2 cellular contexts compared by ENCODE assay signal in the genomic region with DNA sequence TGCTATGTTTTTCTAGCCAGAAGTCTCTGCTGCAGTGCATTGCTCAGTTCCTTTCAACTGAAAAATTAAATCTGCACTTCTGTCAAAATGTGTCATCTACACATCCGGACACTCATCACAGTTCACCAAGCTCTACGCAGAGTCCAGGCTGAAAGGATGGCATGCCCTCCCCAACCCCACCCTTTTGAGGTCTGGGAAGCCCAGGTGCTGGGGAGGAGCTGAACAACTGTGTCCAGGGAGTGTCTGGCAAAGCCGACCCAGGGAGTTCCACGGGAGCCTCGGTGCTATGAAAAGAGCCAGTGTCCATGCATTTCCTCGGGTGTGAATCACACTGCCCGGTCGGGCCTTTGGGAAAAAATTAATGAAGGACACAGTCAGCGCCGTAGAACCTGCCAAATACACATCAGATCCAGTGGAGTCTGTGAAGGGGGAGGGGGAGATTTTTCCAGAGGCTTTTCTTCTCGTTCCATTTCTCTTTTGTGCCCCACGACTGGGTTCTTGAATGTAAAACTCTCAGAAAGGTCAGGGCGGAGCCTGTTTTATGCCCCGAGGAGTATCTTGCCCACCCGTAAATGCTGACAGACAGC.
TF ChIP-seq lines count a peak whose summit lies in the region.

No MANE protein-coding gene starts in this region.

TF ChIP-seq in HEK293, 187 proteins besides CTCF, POLR2A, EP300 and RAD21 (continued from another document):
- peak; percentile 8; the same call in 1 of the 2 replicates for TF ChIP-seq SP3 (tag by site-specific recombination; IDR thresholded peaks at IDR 0.05)
- 0 out of 2 replicates have a peak, but pooled peaks have one; percentile 9 for TF ChIP-seq ZBTB20 (tag by site-specific recombination; IDR thresholded peaks at IDR 0.05)
- TF ChIP-seq, protein P1, sequence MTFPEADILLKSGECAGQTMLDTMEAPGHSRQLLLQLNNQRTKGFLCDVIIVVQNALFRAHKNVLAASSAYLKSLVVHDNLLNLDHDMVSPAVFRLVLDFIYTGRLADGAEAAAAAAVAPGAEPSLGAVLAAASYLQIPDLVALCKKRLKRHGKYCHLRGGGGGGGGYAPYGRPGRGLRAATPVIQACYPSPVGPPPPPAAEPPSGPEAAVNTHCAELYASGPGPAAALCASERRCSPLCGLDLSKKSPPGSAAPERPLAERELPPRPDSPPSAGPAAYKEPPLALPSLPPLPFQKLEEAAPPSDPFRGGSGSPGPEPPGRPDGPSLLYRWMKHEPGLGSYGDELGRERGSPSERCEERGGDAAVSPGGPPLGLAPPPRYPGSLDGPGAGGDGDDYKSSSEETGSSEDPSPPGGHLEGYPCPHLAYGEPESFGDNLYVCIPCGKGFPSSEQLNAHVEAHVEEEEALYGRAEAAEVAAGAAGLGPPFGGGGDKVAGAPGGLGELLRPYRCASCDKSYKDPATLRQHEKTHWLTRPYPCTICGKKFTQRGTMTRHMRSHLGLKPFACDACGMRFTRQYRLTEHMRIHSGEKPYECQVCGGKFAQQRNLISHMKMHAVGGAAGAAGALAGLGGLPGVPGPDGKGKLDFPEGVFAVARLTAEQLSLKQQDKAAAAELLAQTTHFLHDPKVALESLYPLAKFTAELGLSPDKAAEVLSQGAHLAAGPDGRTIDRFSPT (tag by site-specific recombination; IDR thresholded peaks at IDR 0.05), result no peak
- TF ChIP-seq ZNF335 (tag by site-specific recombination; conservative IDR thresholded peaks at IDR 0.05), result peak; percentile 60; the same call in 1 of the 2 replicates
- TF ChIP-seq ZNF391 (tag by site-specific recombination; IDR thresholded peaks at IDR 0.05; ENCODE audit: borderline replicate concordance, low read depth), result no peak
- no peak for TF ChIP-seq ZNF121 (tag by site-specific recombination; IDR thresholded peaks at IDR 0.05)
- peak; percentile 69 for TF ChIP-seq ZNF341 (tag by site-specific recombination; IDR thresholded peaks at IDR 0.05; ENCODE audit: low read depth)
TF ChIP-seq in HEK293: peak in this region for 5.

TF ChIP-seq in K562, 482 proteins besides CTCF, POLR2A, EP300 and RAD21 (continued from another document):
- TF ChIP-seq, protein P2, sequence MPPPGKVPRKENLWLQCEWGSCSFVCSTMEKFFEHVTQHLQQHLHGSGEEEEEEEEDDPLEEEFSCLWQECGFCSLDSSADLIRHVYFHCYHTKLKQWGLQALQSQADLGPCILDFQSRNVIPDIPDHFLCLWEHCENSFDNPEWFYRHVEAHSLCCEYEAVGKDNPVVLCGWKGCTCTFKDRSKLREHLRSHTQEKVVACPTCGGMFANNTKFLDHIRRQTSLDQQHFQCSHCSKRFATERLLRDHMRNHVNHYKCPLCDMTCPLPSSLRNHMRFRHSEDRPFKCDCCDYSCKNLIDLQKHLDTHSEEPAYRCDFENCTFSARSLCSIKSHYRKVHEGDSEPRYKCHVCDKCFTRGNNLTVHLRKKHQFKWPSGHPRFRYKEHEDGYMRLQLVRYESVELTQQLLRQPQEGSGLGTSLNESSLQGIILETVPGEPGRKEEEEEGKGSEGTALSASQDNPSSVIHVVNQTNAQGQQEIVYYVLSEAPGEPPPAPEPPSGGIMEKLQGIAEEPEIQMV (tag; conservative IDR thresholded peaks at IDR 0.05; ENCODE audit: low read depth), result no peak
- TF ChIP-seq SAP30 (IDR thresholded peaks at IDR 0.05; ENCODE audit: borderline replicate concordance, insufficient read depth, low read depth, low read length, poor library complexity, severe bottlenecking), result peak; percentile 6
TF ChIP-seq in K562: peak in this region for 1.
